Comparison of ENCODE assay signal across 14 cellular contexts in genomic region chr22:36104435-36104834, GRCh38.
"Had no signal": no experiment of that assay in that cellular context is flagged by ENCODE, and none has a peak within 500 bp of the region (broad histone marks: within the 10 kb centered on the region; RNA-seq: fewer than 3 reads in every experiment).

No MANE protein-coding gene starts in this region.

- H3K4me3 ChIP-seq: heart left ventricle, ovary, tibial artery had no signal

- H3K27me3 Mint-ChIP-seq: naive B cell had no signal

- DNase-seq: activated CD4-positive, alpha-beta T cell treated with anti-CD3 and anti-CD28 coated beads, Interleukin-2, amount 50 U/mL, for 1 hour; activated CD8-positive, alpha-beta memory T cell treated with anti-CD3 and anti-CD28 coated beads for 24 hours; activated gamma-delta T cell treated with Interleukin-2 at 50 U/mL for 16 hours; amygdala; heart left ventricle; naive B cell; stimulated activated naive B cell treated with anti-CD40 and anti-IgM and Interleukin-4, amounts not matched to agents 10 μg/mL and 1 μg/mL and 100 μg/mL, for 72 hours; T-cell; T-helper 9 cell had no signal

- H3K9me3 Mint-ChIP-seq: T-cell had no signal

- H3K4me3 Mint-ChIP-seq: activated naive CD8-positive, alpha-beta T cell; brain; naive B cell; stimulated activated naive B cell treated with anti-CD40 and anti-IgM and Interleukin-4, amounts not matched to agents 10 μg/mL and 1 μg/mL and 100 μg/mL, for 72 hours; T-cell had no signal

- H3K27ac ChIP-seq: heart left ventricle, ovary, tibial artery had no signal

- H3K4me1 ChIP-seq: heart left ventricle, tibial artery had no signal

- H3K4me1 Mint-ChIP-seq: T-cell had no signal

- ATAC-seq: activated CD4-positive, CD25-positive, alpha-beta regulatory T cell treated with anti-CD3 and anti-CD28 coated beads, Interleukin-2, amount 50 U/mL, for 24 hours; heart left ventricle; stimulated activated naive B cell treated with anti-CD40 and anti-IgM and Interleukin-4, amounts not matched to agents 10 μg/mL and 1 μg/mL and 100 μg/mL, for 72 hours; T-cell had no signal

- H3K27me3 ChIP-seq: heart left ventricle, ovary, tibial artery had no signal

- H3K27ac Mint-ChIP-seq: activated naive CD8-positive, alpha-beta T cell; brain; naive B cell; stimulated activated naive B cell treated with anti-CD40 and anti-IgM and Interleukin-4, amounts not matched to agents 10 μg/mL and 1 μg/mL and 100 μg/mL, for 72 hours; T-cell had no signal

- H3K36me3 Mint-ChIP-seq: activated naive CD8-positive, alpha-beta T cell; brain; naive B cell; stimulated activated naive B cell treated with anti-CD40 and anti-IgM and Interleukin-4, amounts not matched to agents 10 μg/mL and 1 μg/mL and 100 μg/mL, for 72 hours; T-cell had no signal
